ENCODE assay signal across 30 cellular contexts in the genomic region with DNA sequence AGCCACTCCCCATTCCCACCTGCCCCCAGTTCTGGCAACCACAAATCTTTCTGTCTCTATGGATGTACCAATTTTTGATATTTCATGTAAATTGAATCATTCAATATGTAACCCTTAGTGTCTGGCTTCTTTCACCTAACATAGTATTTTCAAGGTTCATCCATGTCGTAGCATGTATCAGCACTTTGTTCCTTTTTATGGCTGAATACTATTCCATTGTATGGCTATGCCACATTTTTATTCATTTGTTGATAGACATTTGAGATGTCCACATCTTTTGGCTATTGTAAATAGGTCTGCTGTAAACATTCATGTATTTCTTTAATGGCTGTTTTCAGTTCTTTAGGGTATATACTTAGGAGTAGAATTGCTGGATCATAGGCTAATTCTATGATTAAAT.
DNase-seq lines count a peak whose midpoint lies in the region; ATAC-seq and TF ChIP-seq lines count a peak whose summit lies in the region.
"Had no signal": no experiment of that assay in that cellular context is flagged by ENCODE, and none has a peak within 500 bp of the region (broad histone marks: within the 10 kb centered on the region; RNA-seq: fewer than 3 reads in every experiment).

No MANE protein-coding gene starts in this region.

- H3K27ac ChIP-seq in SK-N-SH (ENCODE audit: low read depth in 2 of 2, low read length in 1 of 2) (no peak overlapping the region), HEK293 (ENCODE audit: extremely low read depth, low read depth, low read length) (no peak overlapping the region), osteoblast (ENCODE audit: low read depth, low read length) (no peak overlapping the region)
- H3K27ac ChIP-seq: 22Rv1; A549; BLaER1; BLaER1 treated with 17β-estradiol and CSF1 and Interleukin-3, amounts not matched to agents 10 nM and 100 nM; C4-2B had no signal

- H4K20me1 ChIP-seq in SK-N-SH (ENCODE audit: insufficient read depth) = no peaks in the 10 kb centered on the region
- no peaks in the 10 kb centered on the region for H4K20me1 ChIP-seq in osteoblast (ENCODE audit: insufficient read depth, low read length)
- H4K20me1 ChIP-seq: BLaER1; BLaER1 treated with 17β-estradiol and CSF1 and Interleukin-3, amounts not matched to agents 10 nM and 100 nM had no signal

- H3K9me3 ChIP-seq in SK-N-SH (no peaks in the 10 kb centered on the region), HEK293 (ENCODE audit: control insufficient read depth, insufficient read depth, low read depth, low read length) (no peaks in the 10 kb centered on the region), osteoblast (ENCODE audit: low read depth, low read length) (no peaks in the 10 kb centered on the region)
- H3K9me3 ChIP-seq: A549, BE2C, BLaER1, Caco-2 had no signal

- H3K4me1 ChIP-seq in SK-N-SH (ENCODE audit: control insufficient read depth in 1 of 2, insufficient read depth in 2 of 2, low read depth in 1 of 2, low read length in 1 of 2) (no peaks in the 10 kb centered on the region), HEK293 (ENCODE audit: control insufficient read depth, insufficient read depth, low read length) (peaks cover 14% of the 10 kb centered on the region), osteoblast (ENCODE audit: insufficient read depth, low read length) (no peaks in the 10 kb centered on the region)
- H3K4me1 ChIP-seq: BE2C had no signal

- no peak for ATAC-seq in SK-N-SH treated with all-trans-retinoic acid at 6 μM for 48 hours
- ATAC-seq: A549; CD8-positive, alpha-beta T cell had no signal

- no peak overlapping the region for H3K4me2 ChIP-seq in SK-N-SH
- H3K4me2 ChIP-seq in osteoblast (ENCODE audit: insufficient read depth, low read length) = no peak overlapping the region
- H3K4me2 ChIP-seq: A549; BLaER1; BLaER1 treated with 17β-estradiol and CSF1 and Interleukin-3, amounts not matched to agents 10 nM and 100 nM had no signal

- H2AFZ ChIP-seq in SK-N-SH (ENCODE audit: low read depth) (no peak overlapping the region), osteoblast (ENCODE audit: low read length) (no peak overlapping the region)

- H3K79me2 ChIP-seq in SK-N-SH (ENCODE audit: insufficient read depth) (no peaks in the 10 kb centered on the region), osteoblast (ENCODE audit: insufficient read depth, low read length) (no peaks in the 10 kb centered on the region)

- no peak for TF ChIP-seq CTCF in SK-N-SH (IDR thresholded peaks at IDR 0.05)
- TF ChIP-seq CTCF in HEK293 (tag by site-specific recombination; IDR thresholded peaks at IDR 0.05) = no peak
- no peak for TF ChIP-seq CTCF in osteoblast (IDR thresholded peaks at IDR 0.05; ENCODE audit: extremely low read depth, low read depth, low read length)

- H3F3A ChIP-seq in SK-N-SH (replicated peaks; ENCODE audit: insufficient read depth) = no peaks in the 10 kb centered on the region

- POLR2A ChIA-PET in SK-N-SH (lab: Yijun Ruan, JAX) = no interaction called here
- POLR2A ChIA-PET in HEK293 (lab: Yijun Ruan, JAX) = no interaction called here

- DNase-seq in SK-N-SH (no peak), osteoblast (ENCODE audit: insufficient read length, low spot score, missing footprints) (peak; percentile 38), HCEC 1CT (no peak), medulla oblongata (ENCODE audit: extremely low spot score) (no peak)
- DNase-seq: 8988T; ACHN; AML-193; BE2C; C1 segment of cervical spinal cord; Caco-2; Calu3; CD4-positive, alpha-beta memory T cell; CD4-positive, alpha-beta T cell; CD4-positive, CD25-positive, alpha-beta regulatory T cell; CD8-positive, alpha-beta memory T cell; CD8-positive, alpha-beta T cell; COR-L47; DMS 273 treated with DMSO at 0.1 percent for 48 hours; DMS153; DMS79; DMS79 treated with DMSO at 0.1 percent for 48 hours; DND-41; EL had no signal

- no peaks in the 10 kb centered on the region for H3K36me3 ChIP-seq in SK-N-SH (replicated peaks in 1 of 2; ENCODE audit: control insufficient read depth in 1 of 2, insufficient read depth in 2 of 2, low read length in 1 of 2)
- no peaks in the 10 kb centered on the region for H3K36me3 ChIP-seq in HEK293 (ENCODE audit: control insufficient read depth in 2 of 2, insufficient read depth in 1 of 2, low read length in 2 of 2)
- no peaks in the 10 kb centered on the region for H3K36me3 ChIP-seq in osteoblast (ENCODE audit: insufficient read depth, low read length)
- H3K36me3 ChIP-seq: BE2C; BLaER1; BLaER1 treated with 17β-estradiol and CSF1 and Interleukin-3, amounts not matched to agents 10 nM and 100 nM had no signal

- H3K9me2 ChIP-seq in SK-N-SH = no peaks in the 10 kb centered on the region

- TF ChIP-seq RAD21 in SK-N-SH (IDR thresholded peaks at IDR 0.05; ENCODE audit: low read length) = no peak

- no peak overlapping the region for H3K9ac ChIP-seq in SK-N-SH
- H3K9ac ChIP-seq: BLaER1; BLaER1 treated with 17β-estradiol and CSF1 and Interleukin-3, amounts not matched to agents 10 nM and 100 nM had no signal

- 38% methylated on average over 1 of the region's 1 CpG for WGBS in SK-N-SH (ENCODE audit: low lambda C conversion rate)

- H3K27me3 ChIP-seq in SK-N-SH (ENCODE audit: insufficient read depth) = no peaks in the 10 kb centered on the region
- no peaks in the 10 kb centered on the region for H3K27me3 ChIP-seq in osteoblast (ENCODE audit: insufficient read depth, low read length)
- H3K27me3 ChIP-seq: BE2C; BLaER1; BLaER1 treated with 17β-estradiol and CSF1 and Interleukin-3, amounts not matched to agents 10 nM and 100 nM had no signal

- CTCF ChIA-PET in SK-N-SH (lab: Yijun Ruan, JAX) = no interaction called here
- CTCF ChIA-PET in HEK293 (lab: Yijun Ruan, JAX) = no interaction called here

- no peak overlapping the region for H3K4me3 ChIP-seq in SK-N-SH (ENCODE audit: low read depth in 2 of 2, low read length in 1 of 2)
- no peak overlapping the region for H3K4me3 ChIP-seq in HEK293 (ENCODE audit: low read depth, low read length)
- no peak overlapping the region for H3K4me3 ChIP-seq in osteoblast (ENCODE audit: insufficient read depth, low read length)
- H3K4me3 ChIP-seq: A549; BLaER1; BLaER1 treated with 17β-estradiol and CSF1 and Interleukin-3, amounts not matched to agents 10 nM and 100 nM had no signal

- TF ChIP-seq EP300 in SK-N-SH (IDR thresholded peaks at IDR 0.05; ENCODE audit: borderline replicate concordance in 1 of 2, low read depth in 1 of 2, low read length in 1 of 2) = no peak

TF ChIP-seq in SK-N-SH treated with all-trans-retinoic acid at 6 μM for 48 hours, 23 proteins besides CTCF, POLR2A, EP300 and RAD21:
- TF ChIP-seq, protein P1, sequence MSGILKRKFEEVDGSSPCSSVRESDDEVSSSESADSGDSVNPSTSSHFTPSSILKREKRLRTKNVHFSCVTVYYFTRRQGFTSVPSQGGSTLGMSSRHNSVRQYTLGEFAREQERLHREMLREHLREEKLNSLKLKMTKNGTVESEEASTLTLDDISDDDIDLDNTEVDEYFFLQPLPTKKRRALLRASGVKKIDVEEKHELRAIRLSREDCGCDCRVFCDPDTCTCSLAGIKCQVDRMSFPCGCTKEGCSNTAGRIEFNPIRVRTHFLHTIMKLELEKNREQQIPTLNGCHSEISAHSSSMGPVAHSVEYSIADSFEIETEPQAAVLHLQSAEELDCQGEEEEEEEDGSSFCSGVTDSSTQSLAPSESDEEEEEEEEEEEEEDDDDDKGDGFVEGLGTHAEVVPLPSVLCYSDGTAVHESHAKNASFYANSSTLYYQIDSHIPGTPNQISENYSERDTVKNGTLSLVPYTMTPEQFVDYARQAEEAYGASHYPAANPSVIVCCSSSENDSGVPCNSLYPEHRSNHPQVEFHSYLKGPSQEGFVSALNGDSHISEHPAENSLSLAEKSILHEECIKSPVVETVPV (CRISPR knock-in tag; IDR thresholded peaks at IDR 0.05) = no peak
- peak; percentile 24; the same call in 1 of the 2 replicates for TF ChIP-seq ZNF8 (CRISPR knock-in tag; IDR thresholded peaks at IDR 0.05)
- no peak for TF ChIP-seq SNAI2 (CRISPR knock-in tag; IDR thresholded peaks at IDR 0.05)
- TF ChIP-seq TCF4 (CRISPR knock-in tag; IDR thresholded peaks at IDR 0.05; ENCODE audit: borderline replicate concordance) = no peak

TF ChIP-seq in SK-N-SH, 30 proteins besides CTCF, POLR2A, EP300 and RAD21 (continues in another document):
- no peak for TF ChIP-seq TEAD4 (IDR thresholded peaks at IDR 0.05; ENCODE audit: borderline replicate concordance, insufficient read depth)
- TF ChIP-seq NFIC (IDR thresholded peaks at IDR 0.05; ENCODE audit: borderline replicate concordance) = no peak
- TF ChIP-seq, protein P2, sequence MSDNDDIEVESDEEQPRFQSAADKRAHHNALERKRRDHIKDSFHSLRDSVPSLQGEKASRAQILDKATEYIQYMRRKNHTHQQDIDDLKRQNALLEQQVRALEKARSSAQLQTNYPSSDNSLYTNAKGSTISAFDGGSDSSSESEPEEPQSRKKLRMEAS (IDR thresholded peaks at IDR 0.05; ENCODE audit: low read depth) = no peak
- TF ChIP-seq SIN3A (IDR thresholded peaks at IDR 0.05; ENCODE audit: borderline replicate concordance, low read depth, low read length) = no peak
- no peak for TF ChIP-seq TAF1 (IDR thresholded peaks at IDR 0.05; ENCODE audit: borderline replicate concordance, low read depth, low read length)
- TF ChIP-seq RFX5 (IDR thresholded peaks at IDR 0.05; ENCODE audit: low read length) = no peak

TF ChIP-seq in HEK293, 187 proteins besides CTCF, POLR2A, EP300 and RAD21 (continues in another document):
- TF ChIP-seq, protein P3, sequence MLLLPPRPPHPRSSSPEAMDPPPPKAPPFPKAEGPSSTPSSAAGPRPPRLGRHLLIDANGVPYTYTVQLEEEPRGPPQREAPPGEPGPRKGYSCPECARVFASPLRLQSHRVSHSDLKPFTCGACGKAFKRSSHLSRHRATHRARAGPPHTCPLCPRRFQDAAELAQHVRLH (tag by site-specific recombination; IDR thresholded peaks at IDR 0.05) = peak; percentile 37; the same call in 1 of the 2 replicates
- no peak for TF ChIP-seq RBAK (tag by site-specific recombination; IDR thresholded peaks at IDR 0.05)
- TF ChIP-seq YY2 (tag by site-specific recombination; IDR thresholded peaks at IDR 0.05) = no peak
- TF ChIP-seq, protein P4, sequence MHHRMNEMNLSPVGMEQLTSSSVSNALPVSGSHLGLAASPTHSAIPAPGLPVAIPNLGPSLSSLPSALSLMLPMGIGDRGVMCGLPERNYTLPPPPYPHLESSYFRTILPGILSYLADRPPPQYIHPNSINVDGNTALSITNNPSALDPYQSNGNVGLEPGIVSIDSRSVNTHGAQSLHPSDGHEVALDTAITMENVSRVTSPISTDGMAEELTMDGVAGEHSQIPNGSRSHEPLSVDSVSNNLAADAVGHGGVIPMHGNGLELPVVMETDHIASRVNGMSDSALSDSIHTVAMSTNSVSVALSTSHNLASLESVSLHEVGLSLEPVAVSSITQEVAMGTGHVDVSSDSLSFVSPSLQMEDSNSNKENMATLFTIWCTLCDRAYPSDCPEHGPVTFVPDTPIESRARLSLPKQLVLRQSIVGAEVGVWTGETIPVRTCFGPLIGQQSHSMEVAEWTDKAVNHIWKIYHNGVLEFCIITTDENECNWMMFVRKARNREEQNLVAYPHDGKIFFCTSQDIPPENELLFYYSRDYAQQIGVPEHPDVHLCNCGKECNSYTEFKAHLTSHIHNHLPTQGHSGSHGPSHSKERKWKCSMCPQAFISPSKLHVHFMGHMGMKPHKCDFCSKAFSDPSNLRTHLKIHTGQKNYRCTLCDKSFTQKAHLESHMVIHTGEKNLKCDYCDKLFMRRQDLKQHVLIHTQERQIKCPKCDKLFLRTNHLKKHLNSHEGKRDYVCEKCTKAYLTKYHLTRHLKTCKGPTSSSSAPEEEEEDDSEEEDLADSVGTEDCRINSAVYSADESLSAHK (tag by site-specific recombination; IDR thresholded peaks at IDR 0.05) = no peak
